In the genomic region with DNA sequence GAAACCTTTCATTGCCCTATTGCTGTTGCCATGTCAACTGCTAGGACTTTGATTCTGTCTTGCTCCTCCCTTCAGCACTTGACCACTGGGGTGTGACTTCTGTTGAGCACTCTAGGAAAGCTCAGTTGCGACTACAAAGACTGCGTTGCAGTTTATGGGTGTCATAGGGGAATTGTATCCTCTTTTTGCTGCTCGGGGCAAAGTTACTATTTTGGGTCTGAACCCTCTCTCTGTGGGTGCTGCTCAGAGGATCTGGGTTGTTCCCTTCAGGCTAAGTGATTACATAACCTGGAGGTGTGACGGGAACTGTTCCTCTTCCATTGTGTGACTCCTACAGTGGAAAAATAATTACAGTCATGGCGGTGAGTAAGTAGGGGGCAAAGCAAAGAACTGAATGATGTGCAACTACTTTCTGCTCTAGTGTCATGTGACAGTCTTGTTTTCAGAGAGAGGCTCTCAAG, we compare ENCODE assay signal across 16 cellular contexts. TPM values are rescaled to one million over a fixed set of nuclear protein-coding genes. Genes with fewer than 3 reads are reported as not detected.
DNase-seq lines count a peak whose midpoint lies in the region; ATAC-seq and TF ChIP-seq lines count a peak whose summit lies in the region.
"Had no signal": no experiment of that assay in that cellular context is flagged by ENCODE, and none has a peak within 500 bp of the region (broad histone marks: within the 10 kb centered on the region; RNA-seq: fewer than 3 reads in every experiment).

No MANE protein-coding gene starts in this region.

- ATAC-seq in activated CD8-positive, alpha-beta memory T cell treated with anti-CD3 and anti-CD28 coated beads, Interleukin-2, amount 10 ng/mL, durations not matched to agents 7 days and 5 days = no peak
- no peak for ATAC-seq in HG02588 (IDR thresholded peaks at IDR 0.05; ENCODE audit: unreplicated experiment)
- ATAC-seq: activated T-cell treated with anti-CD3 and anti-CD28 coated beads, Interleukin-2, amount 50 U/mL, for 72 hours; body of pancreas; naive thymus-derived CD4-positive, alpha-beta T cell had no signal

- no peaks in the 10 kb centered on the region for H3K36me3 ChIP-seq in PC-9 (ENCODE audit: low read depth)
- H3K36me3 ChIP-seq: esophagus muscularis mucosa had no signal

- no peak for TF ChIP-seq CTCF in PC-9 (conservative IDR thresholded peaks at IDR 0.05)
- no peak for TF ChIP-seq CTCF in fibroblast of mammary gland (conservative IDR thresholded peaks at IDR 0.05; ENCODE audit: control insufficient read depth, insufficient read depth, low read depth, low read length)
- no peak for TF ChIP-seq CTCF in HFFc6 (IDR thresholded peaks at IDR 0.05)

- peaks cover 2% of the 10 kb centered on the region for H3K27me3 Mint-ChIP-seq in activated CD8-positive, alpha-beta memory T cell treated with anti-CD3 and anti-CD28 coated beads, Interleukin-2, amount 10 ng/mL, durations not matched to agents 7 days and 5 days
- H3K27me3 Mint-ChIP-seq in HFFc6 (ENCODE audit: insufficient read depth) = peaks cover 10% of the 10 kb centered on the region

- H3K9me3 Mint-ChIP-seq in activated CD8-positive, alpha-beta memory T cell treated with anti-CD3 and anti-CD28 coated beads, Interleukin-2, amount 10 ng/mL, durations not matched to agents 7 days and 5 days (ENCODE audit: low read depth) = peaks cover 2% of the 10 kb centered on the region
- no peaks in the 10 kb centered on the region for H3K9me3 Mint-ChIP-seq in HFFc6

- no peaks in the 10 kb centered on the region for H4K20me1 ChIP-seq in PC-9 (ENCODE audit: insufficient read depth)

- peaks cover 15% of the 10 kb centered on the region for H3K4me1 ChIP-seq in PC-9 (replicated peaks; ENCODE audit: insufficient read depth)
- H3K4me1 ChIP-seq: body of pancreas had no signal

- peak overlapping the region; percentile 25; the same call in 1 of the 2 replicates for H2AFZ ChIP-seq in PC-9

- no peaks in the 10 kb centered on the region for H3K27me3 ChIP-seq in PC-9 (ENCODE audit: insufficient read depth, low read depth)
- H3K27me3 ChIP-seq: body of pancreas, esophagus muscularis mucosa had no signal

- no peaks in the 10 kb centered on the region for H3K36me3 Mint-ChIP-seq in activated CD8-positive, alpha-beta memory T cell treated with anti-CD3 and anti-CD28 coated beads, Interleukin-2, amount 10 ng/mL, durations not matched to agents 7 days and 5 days
- no peaks in the 10 kb centered on the region for H3K36me3 Mint-ChIP-seq in HFFc6 (ENCODE audit: low read depth)

- no TSS peak for BruUV-seq in PC-9 (replicated peaks; lab: Mats Ljungman, UMichigan)

- no peaks in the 10 kb centered on the region for H3K9me2 ChIP-seq in PC-9 (ENCODE audit: insufficient read depth)

- no peak overlapping the region for H3K4me3 Mint-ChIP-seq in activated CD8-positive, alpha-beta memory T cell treated with anti-CD3 and anti-CD28 coated beads, Interleukin-2, amount 10 ng/mL, durations not matched to agents 7 days and 5 days
- no peak overlapping the region for H3K4me3 Mint-ChIP-seq in HFFc6
- H3K4me3 Mint-ChIP-seq: activated T-cell treated with anti-CD3 and anti-CD28 coated beads, Interleukin-2, amount 50 U/mL, for 72 hours; naive thymus-derived CD4-positive, alpha-beta T cell had no signal

- peak overlapping the region; percentile 15; the same call in 1 of the 2 replicates for H3K4me3 ChIP-seq in PC-9
- H3K4me3 ChIP-seq in fibroblast of mammary gland (ENCODE audit: control insufficient read depth, low read depth, low read length) = no peak overlapping the region
- H3K4me3 ChIP-seq: body of pancreas, esophagus muscularis mucosa had no signal

- no peaks in the 10 kb centered on the region for H3K4me1 Mint-ChIP-seq in activated CD8-positive, alpha-beta memory T cell treated with anti-CD3 and anti-CD28 coated beads, Interleukin-2, amount 10 ng/mL, durations not matched to agents 7 days and 5 days
- no peaks in the 10 kb centered on the region for H3K4me1 Mint-ChIP-seq in HFFc6 (ENCODE audit: low read depth)
- H3K4me1 Mint-ChIP-seq: naive thymus-derived CD4-positive, alpha-beta T cell had no signal

- intact Hi-C loops in PC-9 (cut with micrococcal nuclease; ENCODE audit: unreplicated experiment) = no loop called here

- DNase-seq in HPDE6-E6E7 (ENCODE audit: extremely low spot score) = peak; percentile 42
- DNase-seq in PC-9 = peak; percentile 11 to 76
- DNase-seq in fibroblast of mammary gland (ENCODE audit: low read depth) = peak; percentile 5
- peak; percentile 92 for DNase-seq in renal cortical epithelial cell (ENCODE audit: low read depth)
- no peak for DNase-seq in stimulated activated CD4-positive, alpha-beta T cell treated with anti-CD3 and anti-CD28 coated beads, Interleukin-2, amount 100 ng/mL, for 48 hours
- no peak for DNase-seq in activated CD8-positive, alpha-beta memory T cell treated with anti-CD3 and anti-CD28 coated beads, Interleukin-2, amount 10 ng/mL, durations not matched to agents 7 days and 5 days
- no peak for DNase-seq in HFFc6
- DNase-seq: activated T-cell treated with anti-CD3 and anti-CD28 coated beads, Interleukin-2, amount 50 U/mL, for 72 hours; DMS153; naive thymus-derived CD4-positive, alpha-beta T cell; NCI-H2081 treated with DMSO at 0.1 percent for 48 hours; Right ventricle myocardium superior; stimulated activated CD8-positive, alpha-beta memory T cell treated with anti-CD3 and anti-CD28 coated beads, Interleukin-4, amount 100 ng/mL, for 48 hours had no signal

- H3K79me2 ChIP-seq in PC-9 (ENCODE audit: low read depth) = no peaks in the 10 kb centered on the region

- no peaks in the 10 kb centered on the region for H3K9me3 ChIP-seq in PC-9 (ENCODE audit: insufficient read depth, low read depth)
- H3K9me3 ChIP-seq: body of pancreas, esophagus muscularis mucosa had no signal

- 0 out of 2 replicates have a peak, but pooled peaks cover 7% of the 10 kb centered on the region for H3F3A ChIP-seq in PC-9 (ENCODE audit: insufficient read depth, low read depth)

- POLR2A ChIA-PET in PC-9 (lab: Charles Lee; ENCODE audit: unreplicated experiment) = no interaction called here

- peak overlapping the region; percentile 27 for H3K27ac ChIP-seq in PC-9
- H3K27ac ChIP-seq: body of pancreas, esophagus muscularis mucosa had no signal

- no peak overlapping the region for H3K27ac Mint-ChIP-seq in activated CD8-positive, alpha-beta memory T cell treated with anti-CD3 and anti-CD28 coated beads, Interleukin-2, amount 10 ng/mL, durations not matched to agents 7 days and 5 days
- no peak overlapping the region for H3K27ac Mint-ChIP-seq in HFFc6
- H3K27ac Mint-ChIP-seq: activated T-cell treated with anti-CD3 and anti-CD28 coated beads, Interleukin-2, amount 50 U/mL, for 72 hours; naive thymus-derived CD4-positive, alpha-beta T cell had no signal

- CTCF ChIA-PET in PC-9 (lab: Charles Lee) = no interaction called here
- CTCF ChIA-PET in activated CD8-positive, alpha-beta memory T cell treated with anti-CD3 and anti-CD28 coated beads, Interleukin-2, amount 10 ng/mL, durations not matched to agents 7 days and 5 days (lab: Charles Lee) = no interaction called here

- peak overlapping the region; percentile 46 for H3K4me2 ChIP-seq in PC-9

RNA-seq across cellular contexts. Expression of gene TRIM9, which starts 44.3 kb away (rescaled TPM):
- total RNA-seq in PC-9 (2021) (1.5 and 2.1 TPM in 2 replicates), renal cortical epithelial cell (0.69 and 2.9 TPM in 2 replicates)
- total RNA-seq in activated CD8-positive, alpha-beta memory T cell treated with anti-CD3 and anti-CD28 coated beads, Interleukin-2, amount 10 ng/mL, durations not matched to agents 7 days and 5 days = under 1 TPM; 0.56 to 0.79 TPM
- total RNA-seq in HFFc6 (2021; fragmentation: NEBNext Ultra II Directional; extraction: Animal tissue kit (Norgen Biotek cat#: 25700)) = under 1 TPM in 1 of 6 experiments, not detected in 5; 0.05 TPM

Comparison
In these comparisons a context has a peak if more than half of its experiments do, and no peak if none do; other contexts are left out.
1. DNase-seq: peak in HPDE6-E6E7 (single experiment), PC-9 (2 of 2), fibroblast of mammary gland (single experiment) and renal cortical epithelial cell (single experiment); none in stimulated activated CD4-positive, alpha-beta T cell treated with anti-CD3 and anti-CD28 coated beads, Interleukin-2, amount 100 ng/mL, for 48 hours (0 of 2), activated CD8-positive, alpha-beta memory T cell treated with anti-CD3 and anti-CD28 coated beads, Interleukin-2, amount 10 ng/mL, durations not matched to agents 7 days and 5 days (single experiment) and HFFc6 (single experiment).